Comparison of ENCODE assay signal across 8 cellular contexts in genomic region chr19:1274081-1274851, GRCh38. TPM values are rescaled to one million over a fixed set of nuclear protein-coding genes. Genes with fewer than 3 reads are reported as not detected.
DNase-seq lines count a peak whose midpoint lies in the region; ATAC-seq and TF ChIP-seq lines count a peak whose summit lies in the region.

No MANE protein-coding gene starts in this region.

- H3K36me3 ChIP-seq in BLaER1 treated with 17β-estradiol and CSF1 and Interleukin-3, amounts not matched to agents 10 nM and 100 nM = peaks cover 56 to 77% (median 65%) of the 10 kb centered on the region in 11 experiments
- H3K36me3 ChIP-seq in neural cell (ENCODE audit: insufficient read depth, low read length) = peaks cover 5% of the 10 kb centered on the region

- peak overlapping the region; percentile 89 to 100 (median 99) for H3K9ac ChIP-seq in BLaER1 treated with 17β-estradiol and CSF1 and Interleukin-3, amounts not matched to agents 10 nM and 100 nM
- H3K9ac ChIP-seq in neural cell (ENCODE audit: low read length) = peak overlapping the region; percentile 87

- H3K9me2 ChIP-seq in neural cell (ENCODE audit: insufficient read depth, low read length) = no peaks in the 10 kb centered on the region

- DNase-seq in LNCaP clone FGC (ENCODE audit: low read depth) (no peak), dorsolateral prefrontal cortex (no peak), AG08395 (ENCODE audit: low spot score) (no peak), hepatic stellate cell (ENCODE audit: low spot score) (no peak)

- TF ChIP-seq RAD21 in neural cell (conservative IDR thresholded peaks at IDR 0.05) = no peak

- intact Hi-C loops in dorsolateral prefrontal cortex (cut with DNase I) = loop anchor here in 1 of 2 donors (10.0 kb wide), 1 partner anchor 131 kb away; the partner anchor contains the start of genes DAZAP1 and GAMT

- peaks cover 55 to 92% (median 76%) of the 10 kb centered on the region in 11 experiments for H4K20me1 ChIP-seq in BLaER1 treated with 17β-estradiol and CSF1 and Interleukin-3, amounts not matched to agents 10 nM and 100 nM
- H4K20me1 ChIP-seq in neural cell (ENCODE audit: insufficient read depth) = peaks cover 20% of the 10 kb centered on the region

- no peak overlapping the region for H2AFZ ChIP-seq in neural cell (ENCODE audit: low read depth, low read length)

- H3K27me3 ChIP-seq in BLaER1 treated with 17β-estradiol and CSF1 and Interleukin-3, amounts not matched to agents 10 nM and 100 nM = no peaks in the 10 kb centered on the region; a peak in 1 of 22 replicates
- H3K27me3 ChIP-seq in dorsolateral prefrontal cortex (no peaks in the 10 kb centered on the region), neural cell (ENCODE audit: insufficient read depth, low read depth, low read length) (no peaks in the 10 kb centered on the region)

- TF ChIP-seq CTCF in LNCaP clone FGC (IDR thresholded peaks at IDR 0.05; ENCODE audit: control insufficient read depth, extremely low read depth, insufficient read depth) = no peak
- no peak for TF ChIP-seq CTCF in dorsolateral prefrontal cortex (IDR thresholded peaks at IDR 0.05 in 54 of 56, conservative IDR thresholded peaks at IDR 0.05 in 2 of 56; ENCODE audit: low read depth in 1 of 56, partially characterized antibody in 56 of 56)
- TF ChIP-seq CTCF in neural cell (IDR thresholded peaks at IDR 0.05; ENCODE audit: poor library complexity, severe bottlenecking) = no peak

- H3F3A ChIP-seq in neural cell (ENCODE audit: insufficient read depth, low read length, poor library complexity, severe bottlenecking) = no peaks in the 10 kb centered on the region

- H3K27ac ChIP-seq in BLaER1 treated with 17β-estradiol and CSF1 and Interleukin-3, amounts not matched to agents 10 nM and 100 nM = peak overlapping the region; percentile 92 to 99 (median 97)
- peak overlapping the region; percentile 59 to 100 (median 98) for H3K27ac ChIP-seq in dorsolateral prefrontal cortex
- peak overlapping the region; percentile 93 for H3K27ac ChIP-seq in neural cell (ENCODE audit: low read length)

- no peak for TF ChIP-seq EP300 in neural cell (conservative IDR thresholded peaks at IDR 0.05; ENCODE audit: poor library complexity, severe bottlenecking)

- H3K9me3 ChIP-seq in BLaER1 treated with 17β-estradiol and CSF1 and Interleukin-3, amounts not matched to agents 10 nM and 100 nM (replicated peaks in 1 of 11) = no peaks in the 10 kb centered on the region
- no peaks in the 10 kb centered on the region for H3K9me3 ChIP-seq in neural cell (ENCODE audit: low read length)

- peaks cover 30% of the 10 kb centered on the region for H3K79me2 ChIP-seq in neural cell (replicated peaks; ENCODE audit: insufficient read depth, low read length)

- peak overlapping the region; percentile 58 to 79 (median 73) for H3K4me3 ChIP-seq in BLaER1 treated with 17β-estradiol and CSF1 and Interleukin-3, amounts not matched to agents 10 nM and 100 nM
- H3K4me3 ChIP-seq in LNCaP clone FGC (ENCODE audit: low read depth, low read length) (peak overlapping the region; percentile 91), dorsolateral prefrontal cortex (peak overlapping the region in 58 of 59 donors; percentile 58 to 92 (median 78)), neural cell (ENCODE audit: low read length) (peak overlapping the region; percentile 82)

- peaks cover 56 to 77% (median 70%) of the 10 kb centered on the region in 10 experiments for H3K4me1 ChIP-seq in BLaER1 treated with 17β-estradiol and CSF1 and Interleukin-3, amounts not matched to agents 10 nM and 100 nM

- peak overlapping the region; percentile 93 to 100 (median 99) for H3K4me2 ChIP-seq in BLaER1 treated with 17β-estradiol and CSF1 and Interleukin-3, amounts not matched to agents 10 nM and 100 nM
- H3K4me2 ChIP-seq in neural cell (ENCODE audit: low read length) = peak overlapping the region; percentile 44

- ATAC-seq in HG02981 (IDR thresholded peaks at IDR 0.05; ENCODE audit: unreplicated experiment) = no peak
- no peak for ATAC-seq in HG02623 (IDR thresholded peaks at IDR 0.05; ENCODE audit: unreplicated experiment)

TF ChIP-seq in neural cell, 6 proteins besides CTCF, POLR2A, EP300 and RAD21:
- TF ChIP-seq REST (IDR thresholded peaks at IDR 0.05; ENCODE audit: borderline replicate concordance) (no peak), EZH2 (IDR thresholded peaks at IDR 0.05; ENCODE audit: borderline replicate concordance, insufficient read depth, low read length, poor library complexity, severe bottlenecking) (no peak)

RNA-seq across cellular contexts. Expression of gene FAM174C, which starts 1.1 kb away (rescaled TPM):
- 10 to 100 TPM; 16.2 to 44.5 (median 25.3) TPM for total RNA-seq in dorsolateral prefrontal cortex
- polyA plus RNA-seq in neural cell = 21.7 and 28.4 TPM in 2 replicates
- 5.1 and 7.5 TPM in 2 replicates for polyA minus RNA-seq in neural cell

RNA-seq across cellular contexts. Expression of gene CIRBP, which starts 5.1 kb away (rescaled TPM):
- total RNA-seq in dorsolateral prefrontal cortex = 100 to 1,000 TPM; 215 to 736 (median 434) TPM
- polyA plus RNA-seq in neural cell = 1,663 and 1,665 TPM in 2 replicates
- polyA minus RNA-seq in neural cell = 542 and 651 TPM in 2 replicates

RNA-seq across cellular contexts. Expression of gene EFNA2, which starts 11.4 kb away (rescaled TPM):
- 1 to 10 TPM in 86 of 120 experiments, under 1 TPM in 22, not detected in 12; 0.51 to 3.8 (median 1.4) TPM for total RNA-seq in dorsolateral prefrontal cortex
- polyA plus RNA-seq in neural cell = 9.8 and 10.3 TPM in 2 replicates
- 23.4 and 24.8 TPM in 2 replicates for polyA minus RNA-seq in neural cell

RNA-seq across cellular contexts. Expression of gene MIDN, which starts 25.9 kb away (rescaled TPM):
- total RNA-seq in dorsolateral prefrontal cortex = 100 to 1,000 TPM in 4 of 120 experiments, 10 to 100 TPM in 116; 19.9 to 116 (median 36.5) TPM
- 24.8 and 28.3 TPM in 2 replicates for polyA plus RNA-seq in neural cell
- 56.4 and 57.9 TPM in 2 replicates for polyA minus RNA-seq in neural cell

RNA-seq across cellular contexts. Expression of gene ATP5F1D, which starts 32.7 kb away (rescaled TPM):
- total RNA-seq in dorsolateral prefrontal cortex = 100 to 1,000 TPM; 170 to 316 (median 242) TPM
- 22.8 and 47.8 TPM in 2 replicates for polyA plus RNA-seq in neural cell
- polyA minus RNA-seq in neural cell = 9.0 and 13.3 TPM in 2 replicates
